1 cellular context compared by ENCODE assay signal in the genomic region with DNA sequence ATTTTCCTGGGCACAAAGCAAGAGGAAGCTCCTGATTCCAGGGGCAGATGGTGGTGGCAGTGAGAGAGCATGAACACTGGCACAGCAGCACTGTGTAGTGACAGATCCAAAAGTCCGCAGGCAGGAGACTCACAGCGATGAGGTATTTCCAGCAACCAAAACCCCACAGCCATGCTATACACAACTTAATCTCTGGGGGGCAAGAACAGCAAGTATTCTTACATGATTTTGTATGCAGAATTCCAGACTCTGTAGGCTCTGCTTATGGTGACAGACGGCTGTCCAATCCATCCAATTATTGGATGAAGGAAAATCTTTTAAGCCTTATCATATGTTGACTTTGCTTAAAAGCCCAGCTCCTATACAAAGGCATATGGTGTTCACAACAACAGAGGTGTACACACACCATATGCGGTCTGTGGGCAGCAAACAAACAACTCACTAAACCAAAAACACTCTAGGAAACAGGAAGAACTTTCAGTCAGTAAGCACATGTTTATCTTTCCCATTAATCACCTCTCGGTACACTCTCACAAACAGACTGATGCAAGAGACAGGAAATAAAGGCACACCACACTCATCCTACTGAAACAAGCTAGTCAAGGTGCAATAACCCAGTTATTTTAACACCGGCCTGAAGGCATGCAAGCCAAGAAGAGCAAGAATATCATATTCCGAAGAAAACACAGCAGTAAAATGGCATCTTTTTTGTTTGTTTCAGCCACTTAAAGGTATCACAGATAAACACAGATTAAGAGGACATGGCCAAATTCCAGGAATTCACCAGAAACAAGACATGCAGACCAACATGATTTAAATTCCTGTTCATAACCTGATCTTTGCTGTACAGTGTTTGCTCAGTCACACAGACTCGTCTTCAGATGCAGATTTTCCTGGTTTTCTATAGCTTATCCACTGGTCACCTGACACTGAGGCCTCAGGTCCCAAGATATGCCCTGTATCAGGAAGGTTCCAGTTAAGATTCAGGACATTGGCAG.
TF ChIP-seq lines count a peak whose summit lies in the region.

No MANE protein-coding gene starts in this region.

TF ChIP-seq in K562, 482 proteins besides CTCF, POLR2A, EP300 and RAD21 (continued from another document and continues in another):
- TF ChIP-seq, protein P1, sequence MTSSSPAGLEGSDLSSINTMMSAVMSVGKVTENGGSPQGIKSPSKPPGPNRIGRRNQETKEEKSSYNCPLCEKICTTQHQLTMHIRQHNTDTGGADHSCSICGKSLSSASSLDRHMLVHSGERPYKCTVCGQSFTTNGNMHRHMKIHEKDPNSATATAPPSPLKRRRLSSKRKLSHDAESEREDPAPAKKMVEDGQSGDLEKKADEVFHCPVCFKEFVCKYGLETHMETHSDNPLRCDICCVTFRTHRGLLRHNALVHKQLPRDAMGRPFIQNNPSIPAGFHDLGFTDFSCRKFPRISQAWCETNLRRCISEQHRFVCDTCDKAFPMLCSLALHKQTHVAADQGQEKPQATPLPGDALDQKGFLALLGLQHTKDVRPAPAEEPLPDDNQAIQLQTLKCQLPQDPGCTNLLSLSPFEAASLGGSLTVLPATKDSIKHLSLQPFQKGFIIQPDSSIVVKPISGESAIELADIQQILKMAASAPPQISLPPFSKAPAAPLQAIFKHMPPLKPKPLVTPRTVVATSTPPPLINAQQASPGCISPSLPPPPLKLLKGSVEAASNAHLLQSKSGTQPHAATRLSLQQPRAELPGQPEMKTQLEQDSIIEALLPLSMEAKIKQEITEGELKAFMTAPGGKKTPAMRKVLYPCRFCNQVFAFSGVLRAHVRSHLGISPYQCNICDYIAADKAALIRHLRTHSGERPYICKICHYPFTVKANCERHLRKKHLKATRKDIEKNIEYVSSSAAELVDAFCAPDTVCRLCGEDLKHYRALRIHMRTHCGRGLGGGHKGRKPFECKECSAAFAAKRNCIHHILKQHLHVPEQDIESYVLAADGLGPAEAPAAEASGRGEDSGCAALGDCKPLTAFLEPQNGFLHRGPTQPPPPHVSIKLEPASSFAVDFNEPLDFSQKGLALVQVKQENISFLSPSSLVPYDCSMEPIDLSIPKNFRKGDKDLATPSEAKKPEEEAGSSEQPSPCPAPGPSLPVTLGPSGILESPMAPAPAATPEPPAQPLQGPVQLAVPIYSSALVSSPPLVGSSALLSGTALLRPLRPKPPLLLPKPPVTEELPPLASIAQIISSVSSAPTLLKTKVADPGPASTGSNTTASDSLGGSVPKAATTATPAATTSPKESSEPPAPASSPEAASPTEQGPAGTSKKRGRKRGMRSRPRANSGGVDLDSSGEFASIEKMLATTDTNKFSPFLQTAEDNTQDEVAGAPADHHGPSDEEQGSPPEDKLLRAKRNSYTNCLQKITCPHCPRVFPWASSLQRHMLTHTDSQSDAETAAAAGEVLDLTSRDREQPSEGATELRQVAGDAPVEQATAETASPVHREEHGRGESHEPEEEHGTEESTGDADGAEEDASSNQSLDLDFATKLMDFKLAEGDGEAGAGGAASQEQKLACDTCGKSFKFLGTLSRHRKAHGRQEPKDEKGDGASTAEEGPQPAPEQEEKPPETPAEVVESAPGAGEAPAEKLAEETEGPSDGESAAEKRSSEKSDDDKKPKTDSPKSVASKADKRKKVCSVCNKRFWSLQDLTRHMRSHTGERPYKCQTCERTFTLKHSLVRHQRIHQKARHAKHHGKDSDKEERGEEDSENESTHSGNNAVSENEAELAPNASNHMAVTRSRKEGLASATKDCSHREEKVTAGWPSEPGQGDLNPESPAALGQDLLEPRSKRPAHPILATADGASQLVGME (CRISPR knock-in tag; IDR thresholded peaks at IDR 0.05), result no peak
- TF ChIP-seq MEIS2 (IDR thresholded peaks at IDR 0.05; ENCODE audit: partially characterized antibody), result peak; percentile 98
- no peak for TF ChIP-seq MCM3 (IDR thresholded peaks at IDR 0.05)
- TF ChIP-seq ETV5 (CRISPR knock-in tag; IDR thresholded peaks at IDR 0.05; ENCODE audit: low read depth), result no peak; the same call in 1 of the 2 replicates
- no peak for TF ChIP-seq ZNF707 (CRISPR knock-in tag; conservative IDR thresholded peaks at IDR 0.05)
- TF ChIP-seq KDM1A (IDR thresholded peaks at IDR 0.05), result peak in 1 of 2 experiments; percentile 40; a peak in 1 of 4 replicates
- no peak for TF ChIP-seq PRMT5 (CRISPR knock-in tag; IDR thresholded peaks at IDR 0.05)
- TF ChIP-seq, protein P2, sequence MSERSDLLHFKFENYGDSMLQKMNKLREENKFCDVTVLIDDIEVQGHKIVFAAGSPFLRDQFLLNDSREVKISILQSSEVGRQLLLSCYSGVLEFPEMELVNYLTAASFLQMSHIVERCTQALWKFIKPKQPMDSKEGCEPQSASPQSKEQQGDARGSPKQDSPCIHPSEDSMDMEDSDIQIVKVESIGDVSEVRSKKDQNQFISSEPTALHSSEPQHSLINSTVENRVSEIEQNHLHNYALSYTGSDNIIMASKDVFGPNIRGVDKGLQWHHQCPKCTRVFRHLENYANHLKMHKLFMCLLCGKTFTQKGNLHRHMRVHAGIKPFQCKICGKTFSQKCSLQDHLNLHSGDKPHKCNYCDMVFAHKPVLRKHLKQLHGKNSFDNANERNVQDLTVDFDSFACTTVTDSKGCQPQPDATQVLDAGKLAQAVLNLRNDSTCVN (CRISPR knock-in tag; IDR thresholded peaks at IDR 0.05), result no peak
- TF ChIP-seq ZNF282 (CRISPR knock-in tag; IDR thresholded peaks at IDR 0.05), result no peak
- peak; percentile 23 for TF ChIP-seq ELF2 (CRISPR knock-in tag; IDR thresholded peaks at IDR 0.05)
- 0 out of 2 replicates have a peak, but pooled peaks have one; percentile 6 for TF ChIP-seq TAF7 (tag; IDR thresholded peaks at IDR 0.05)
- no peak for TF ChIP-seq ZNF830 (CRISPR knock-in tag; IDR thresholded peaks at IDR 0.05)
- TF ChIP-seq TAF9B (IDR thresholded peaks at IDR 0.05; ENCODE audit: partially characterized antibody), result peak; percentile 57
- TF ChIP-seq ZNF263 (CRISPR knock-in tag; IDR thresholded peaks at IDR 0.05; ENCODE audit: borderline replicate concordance), result no peak
- no peak for TF ChIP-seq ZNF76 (CRISPR knock-in tag; IDR thresholded peaks at IDR 0.05; ENCODE audit: borderline replicate concordance)
- peak; percentile 77 for TF ChIP-seq PTTG1 (tag; IDR thresholded peaks at IDR 0.05; ENCODE audit: low read depth)
- TF ChIP-seq EGR1 (conservative IDR thresholded peaks at IDR 0.05), result no peak
- TF ChIP-seq MTF1 (CRISPR knock-in tag; IDR thresholded peaks at IDR 0.05; ENCODE audit: borderline replicate concordance), result no peak
- peak; percentile 67; the same call in 1 of the 2 replicates for TF ChIP-seq ZNF24 (IDR thresholded peaks at IDR 0.05)
- TF ChIP-seq CCNT2 (IDR thresholded peaks at IDR 0.05; ENCODE audit: borderline replicate concordance, extremely low read depth, insufficient read length, low read depth, low read length), result no peak
- no peak for TF ChIP-seq ZNF785 (CRISPR knock-in tag; IDR thresholded peaks at IDR 0.05)
- TF ChIP-seq NCOR1 (IDR thresholded peaks at IDR 0.05), result peak; percentile 47; the same call in 1 of the 2 replicates
- TF ChIP-seq FOXP1 (CRISPR knock-in tag; IDR thresholded peaks at IDR 0.05), result 0 out of 2 replicates have a peak, but pooled peaks have one; percentile 54
- peak; percentile 89 for TF ChIP-seq POLR2H (tag; IDR thresholded peaks at IDR 0.05; ENCODE audit: low read depth)
- TF ChIP-seq, protein P3, sequence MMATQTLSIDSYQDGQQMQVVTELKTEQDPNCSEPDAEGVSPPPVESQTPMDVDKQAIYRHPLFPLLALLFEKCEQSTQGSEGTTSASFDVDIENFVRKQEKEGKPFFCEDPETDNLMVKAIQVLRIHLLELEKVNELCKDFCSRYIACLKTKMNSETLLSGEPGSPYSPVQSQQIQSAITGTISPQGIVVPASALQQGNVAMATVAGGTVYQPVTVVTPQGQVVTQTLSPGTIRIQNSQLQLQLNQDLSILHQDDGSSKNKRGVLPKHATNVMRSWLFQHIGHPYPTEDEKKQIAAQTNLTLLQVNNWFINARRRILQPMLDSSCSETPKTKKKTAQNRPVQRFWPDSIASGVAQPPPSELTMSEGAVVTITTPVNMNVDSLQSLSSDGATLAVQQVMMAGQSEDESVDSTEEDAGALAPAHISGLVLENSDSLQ (IDR thresholded peaks at IDR 0.05), result peak; percentile 93
- no peak for TF ChIP-seq ATF1 (CRISPR knock-in tag; IDR thresholded peaks at IDR 0.05)
- TF ChIP-seq ATF1 (tag; IDR thresholded peaks at IDR 0.05), result peak; percentile 57
- TF ChIP-seq, protein P4, sequence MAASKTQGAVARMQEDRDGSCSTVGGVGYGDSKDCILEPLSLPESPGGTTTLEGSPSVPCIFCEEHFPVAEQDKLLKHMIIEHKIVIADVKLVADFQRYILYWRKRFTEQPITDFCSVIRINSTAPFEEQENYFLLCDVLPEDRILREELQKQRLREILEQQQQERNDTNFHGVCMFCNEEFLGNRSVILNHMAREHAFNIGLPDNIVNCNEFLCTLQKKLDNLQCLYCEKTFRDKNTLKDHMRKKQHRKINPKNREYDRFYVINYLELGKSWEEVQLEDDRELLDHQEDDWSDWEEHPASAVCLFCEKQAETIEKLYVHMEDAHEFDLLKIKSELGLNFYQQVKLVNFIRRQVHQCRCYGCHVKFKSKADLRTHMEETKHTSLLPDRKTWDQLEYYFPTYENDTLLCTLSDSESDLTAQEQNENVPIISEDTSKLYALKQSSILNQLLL (CRISPR knock-in tag; IDR thresholded peaks at IDR 0.05; ENCODE audit: borderline replicate concordance), result no peak
- TF ChIP-seq, protein P5, sequence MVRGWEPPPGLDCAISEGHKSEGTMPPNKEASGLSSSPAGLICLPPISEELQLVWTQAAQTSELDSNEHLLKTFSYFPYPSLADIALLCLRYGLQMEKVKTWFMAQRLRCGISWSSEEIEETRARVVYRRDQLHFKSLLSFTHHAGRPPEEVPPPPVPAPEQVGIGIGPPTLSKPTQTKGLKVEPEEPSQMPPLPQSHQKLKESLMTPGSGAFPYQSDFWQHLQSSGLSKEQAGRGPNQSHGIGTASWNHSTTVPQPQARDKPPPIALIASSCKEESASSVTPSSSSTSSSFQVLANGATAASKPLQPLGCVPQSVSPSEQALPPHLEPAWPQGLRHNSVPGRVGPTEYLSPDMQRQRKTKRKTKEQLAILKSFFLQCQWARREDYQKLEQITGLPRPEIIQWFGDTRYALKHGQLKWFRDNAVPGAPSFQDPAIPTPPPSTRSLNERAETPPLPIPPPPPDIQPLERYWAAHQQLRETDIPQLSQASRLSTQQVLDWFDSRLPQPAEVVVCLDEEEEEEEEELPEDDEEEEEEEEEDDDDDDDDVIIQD (CRISPR knock-in tag; IDR thresholded peaks at IDR 0.05), result no peak
- TF ChIP-seq MECOM (CRISPR knock-in tag; IDR thresholded peaks at IDR 0.05), result no peak; the same call in 1 of the 2 replicates
- no peak for TF ChIP-seq EZH2 (IDR thresholded peaks at IDR 0.05; ENCODE audit: borderline replicate concordance, low read depth, low read length)
- peak; percentile 90 for TF ChIP-seq HDAC8 (tag; IDR thresholded peaks at IDR 0.05)
- TF ChIP-seq CEBPG (CRISPR knock-in tag; IDR thresholded peaks at IDR 0.05), result peak; percentile 100
- TF ChIP-seq CEBPG (tag; conservative IDR thresholded peaks at IDR 0.05 in 1 of 2, IDR thresholded peaks at IDR 0.05 in 1 of 2), result peak; percentile 97 to 100
- no peak for TF ChIP-seq SP2 (IDR thresholded peaks at IDR 0.05; ENCODE audit: extremely low read depth, low read depth, low read length, poor library complexity, severe bottlenecking)
- no peak for TF ChIP-seq RUNX1 (IDR thresholded peaks at IDR 0.05; ENCODE audit: low read depth)
- 0 out of 2 replicates have a peak, but pooled peaks have one; percentile 58 for TF ChIP-seq PHTF2 (CRISPR knock-in tag; IDR thresholded peaks at IDR 0.05)
- peak; percentile 78 for TF ChIP-seq ELF1 (tag; IDR thresholded peaks at IDR 0.05)
- TF ChIP-seq, protein P6, sequence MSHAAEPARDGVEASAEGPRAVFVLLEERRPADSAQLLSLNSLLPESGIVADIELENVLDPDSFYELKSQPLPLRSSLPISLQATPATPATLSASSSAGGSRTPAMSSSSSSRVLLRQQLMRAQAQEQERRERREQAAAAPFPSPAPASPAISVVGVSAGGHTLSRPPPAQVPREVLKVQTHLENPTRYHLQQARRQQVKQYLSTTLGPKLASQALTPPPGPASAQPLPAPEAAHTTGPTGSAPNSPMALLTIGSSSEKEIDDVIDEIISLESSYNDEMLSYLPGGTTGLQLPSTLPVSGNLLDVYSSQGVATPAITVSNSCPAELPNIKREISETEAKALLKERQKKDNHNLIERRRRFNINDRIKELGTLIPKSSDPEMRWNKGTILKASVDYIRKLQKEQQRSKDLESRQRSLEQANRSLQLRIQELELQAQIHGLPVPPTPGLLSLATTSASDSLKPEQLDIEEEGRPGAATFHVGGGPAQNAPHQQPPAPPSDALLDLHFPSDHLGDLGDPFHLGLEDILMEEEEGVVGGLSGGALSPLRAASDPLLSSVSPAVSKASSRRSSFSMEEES (CRISPR knock-in tag; IDR thresholded peaks at IDR 0.05), result peak; percentile 1; the same call in 1 of the 2 replicates
- TF ChIP-seq CREB1 (IDR thresholded peaks at IDR 0.05), result no peak
- no peak for TF ChIP-seq CREB1 (CRISPR knock-in tag; IDR thresholded peaks at IDR 0.05)
- TF ChIP-seq NR4A1 (CRISPR knock-in tag; IDR thresholded peaks at IDR 0.05), result no peak
- TF ChIP-seq NR4A1 (tag; IDR thresholded peaks at IDR 0.05), result peak; percentile 55; the same call in 1 of the 2 replicates
- 0 out of 2 replicates have a peak, but pooled peaks have one; percentile 39 for TF ChIP-seq BHLHE40 (IDR thresholded peaks at IDR 0.05; ENCODE audit: low read length)
- peak; percentile 91 for TF ChIP-seq ELF4 (CRISPR knock-in tag; IDR thresholded peaks at IDR 0.05)
